ENCODE assay signal across 22 cellular contexts in the genomic region with DNA sequence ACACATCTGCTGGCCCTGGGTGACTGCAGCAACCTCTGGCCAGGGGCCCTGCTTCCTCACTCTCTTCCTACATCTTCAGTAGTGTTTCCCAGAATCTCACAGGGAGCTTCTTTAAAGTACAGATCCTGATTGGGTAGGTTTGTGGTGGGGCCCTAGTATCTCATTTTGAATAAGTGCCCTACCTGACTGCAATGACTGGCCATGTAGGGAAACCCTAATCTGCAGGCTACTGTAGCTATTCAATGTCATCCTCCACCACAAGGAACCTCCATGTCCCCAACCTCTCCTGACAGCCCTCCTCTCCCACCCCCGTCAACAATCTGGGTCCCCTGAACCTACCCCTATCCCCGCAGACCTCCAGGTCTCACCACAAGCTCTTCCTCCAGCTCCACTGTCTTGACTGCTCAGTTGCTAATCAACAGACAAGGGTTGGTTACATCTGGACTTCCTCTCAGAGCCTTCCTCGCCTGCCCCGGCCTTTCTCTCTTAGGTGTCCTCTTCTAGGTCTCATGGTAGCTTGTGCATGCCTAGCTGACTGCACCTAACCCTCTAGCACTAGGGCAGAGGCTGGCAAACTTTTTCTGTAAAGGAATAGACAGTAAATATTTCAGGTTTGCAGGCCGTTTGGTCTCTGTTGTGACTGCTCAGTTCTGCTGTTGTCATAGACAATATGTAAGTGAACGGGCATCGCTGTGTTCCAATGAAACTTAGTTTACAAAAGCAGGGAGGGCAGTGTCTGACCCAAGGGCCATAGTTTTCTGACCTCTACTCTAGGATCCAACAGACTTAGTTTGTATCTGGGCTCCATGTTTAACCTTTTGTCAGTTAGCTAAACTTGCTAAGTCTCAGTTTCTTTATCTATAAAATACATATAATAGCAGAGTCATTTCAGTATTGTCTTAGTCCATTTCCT.
DNase-seq lines count a peak whose midpoint lies in the region; ATAC-seq, FAIRE-seq and TF ChIP-seq lines count a peak whose summit lies in the region.
"Had no signal": no experiment of that assay in that cellular context is flagged by ENCODE, and none has a peak within 500 bp of the region (broad histone marks: within the 10 kb centered on the region; RNA-seq: fewer than 3 reads in every experiment).

No MANE protein-coding gene starts in this region.

- in situ Hi-C loops in brain microvascular endothelial cell (cut with HindIII; ENCODE audit: low pct_ligation_motif_present, low sequenced_read_pairs) = no loop called here

- H4K5ac ChIP-seq in H1 (ENCODE audit: insufficient read length, low read depth, low read length) = no peak overlapping the region

- no peak overlapping the region for H2BK5ac ChIP-seq in H1 (ENCODE audit: low read depth, low read length)

- H2BK20ac ChIP-seq in H1 (ENCODE audit: low read length) = no peak overlapping the region

- no peaks in the 10 kb centered on the region for H4K20me1 ChIP-seq in H1 (replicated peaks in 1 of 2; ENCODE audit: control insufficient read depth in 1 of 2, insufficient read depth in 2 of 2, low read length in 2 of 2)

- no peak overlapping the region for H3K18ac ChIP-seq in H1 (ENCODE audit: extremely low read depth, low read length)

- H2BK12ac ChIP-seq in H1 (ENCODE audit: low read depth, low read length) = no peak overlapping the region

- H3K9me3 Mint-ChIP-seq in activated CD4-positive, alpha-beta memory T cell treated with anti-CD3 and anti-CD28 coated beads for 36 hours = no peaks in the 10 kb centered on the region
- H3K9me3 Mint-ChIP-seq in activated CD4-positive, alpha-beta memory T cell treated with anti-CD3 and anti-CD28 coated beads, Interleukin-2, amount 10 ng/mL, durations not matched to agents 7 days and 5 days = no peaks in the 10 kb centered on the region
- H3K9me3 Mint-ChIP-seq: activated T-cell treated with anti-CD3 and anti-CD28 coated beads, Interleukin-2, amount 50 U/mL, for 4 hours; mesothelial cell of epicardium; stimulated activated memory B cell treated with anti-CD40 and anti-IgM and Interleukin-4, amounts not matched to agents 10 μg/mL and 1 μg/mL and 100 μg/mL, for 72 hours had no signal

- intact Hi-C loops in activated CD4-positive, alpha-beta memory T cell treated with anti-CD3 and anti-CD28 coated beads for 36 hours (cut with micrococcal nuclease) = loop anchor here (5.0 kb wide), 1 partner anchor 486 kb away; no protein-coding TSS in a partner anchor

- H3K56ac ChIP-seq in H1 (replicated peaks; ENCODE audit: insufficient read length, low read depth, low read length) = no peak overlapping the region

- ATAC-seq in T-helper 17 cell = no peak
- ATAC-seq: activated T-cell treated with anti-CD3 and anti-CD28 coated beads, Interleukin-2, amount 50 U/mL, for 4 hours; stimulated activated memory B cell treated with anti-CD40 and anti-IgM and Interleukin-4, amounts not matched to agents 10 μg/mL and 1 μg/mL and 100 μg/mL, for 72 hours had no signal

- H3K4ac ChIP-seq in H1 (replicated peaks; ENCODE audit: insufficient read length, low read depth, low read length) = no peak overlapping the region

- no peaks in the 10 kb centered on the region for H3K79me2 ChIP-seq in H1 (ENCODE audit: control insufficient read depth in 1 of 2, insufficient read depth in 2 of 2, low read length in 2 of 2)

- H3K27ac Mint-ChIP-seq in activated CD4-positive, alpha-beta memory T cell treated with anti-CD3 and anti-CD28 coated beads for 36 hours = no peak overlapping the region
- H3K27ac Mint-ChIP-seq in activated CD4-positive, alpha-beta memory T cell treated with anti-CD3 and anti-CD28 coated beads, Interleukin-2, amount 10 ng/mL, durations not matched to agents 7 days and 5 days = no peak overlapping the region
- peak overlapping the region; percentile 35 for H3K27ac Mint-ChIP-seq in T-helper 17 cell
- H3K27ac Mint-ChIP-seq: mesothelial cell of epicardium; stimulated activated memory B cell treated with anti-CD40 and anti-IgM and Interleukin-4, amounts not matched to agents 10 μg/mL and 1 μg/mL and 100 μg/mL, for 72 hours had no signal

- TF ChIP-seq RAD21 in H1 (IDR thresholded peaks at IDR 0.05 in 1 of 2, conservative IDR thresholded peaks at IDR 0.05 in 1 of 2; ENCODE audit: low read depth in 2 of 2, low read length in 2 of 2) = no peak

- TF ChIP-seq EP300 in H1 (IDR thresholded peaks at IDR 0.05; ENCODE audit: borderline replicate concordance in 1 of 2, low read depth in 2 of 2, low read length in 2 of 2) = no peak

- no peak for TF ChIP-seq POLR2A in H1 (IDR thresholded peaks at IDR 0.05; ENCODE audit: control extremely low read depth in 1 of 2, low read depth in 2 of 2, low read length in 2 of 2)

- H3K27me3 ChIP-seq in H1 (replicated peaks in 1 of 4; ENCODE audit: control insufficient read depth in 3 of 4, extremely low read depth in 1 of 4, insufficient read depth in 3 of 4, low read length in 3 of 4) (no peaks in the 10 kb centered on the region), neutrophil (no peaks in the 10 kb centered on the region), brain microvascular endothelial cell (replicated peaks) (peaks cover 1% of the 10 kb centered on the region)
- H3K27me3 ChIP-seq: thyroid gland had no signal

- 0 out of 2 replicates have a peak overlapping the region, but pooled peaks have one; percentile 49 for H2BK15ac ChIP-seq in H1 (ENCODE audit: low read length)

- no peaks in the 10 kb centered on the region for H3K36me3 Mint-ChIP-seq in activated CD4-positive, alpha-beta memory T cell treated with anti-CD3 and anti-CD28 coated beads for 36 hours
- H3K36me3 Mint-ChIP-seq in activated CD4-positive, alpha-beta memory T cell treated with anti-CD3 and anti-CD28 coated beads, Interleukin-2, amount 10 ng/mL, durations not matched to agents 7 days and 5 days (ENCODE audit: low read depth) = no peaks in the 10 kb centered on the region
- H3K36me3 Mint-ChIP-seq in T-helper 17 cell (ENCODE audit: low read depth) = peaks cover 2% of the 10 kb centered on the region
- H3K36me3 Mint-ChIP-seq: mesothelial cell of epicardium; stimulated activated memory B cell treated with anti-CD40 and anti-IgM and Interleukin-4, amounts not matched to agents 10 μg/mL and 1 μg/mL and 100 μg/mL, for 72 hours had no signal

- H4K8ac ChIP-seq in H1 (ENCODE audit: extremely low read depth, insufficient read depth, low read length) = no peak overlapping the region; the same call in 1 of the 2 replicates

- H2AK5ac ChIP-seq in H1 (ENCODE audit: low read depth, low read length) = no peak overlapping the region

- H3K36me3 ChIP-seq in H1 (ENCODE audit: control insufficient read depth in 2 of 4, insufficient read depth in 4 of 4, low read length in 3 of 4) (no peaks in the 10 kb centered on the region), neutrophil (peaks cover 31% of the 10 kb centered on the region), brain microvascular endothelial cell (replicated peaks) (no peaks in the 10 kb centered on the region)
- H3K36me3 ChIP-seq: prostate gland, SJCRH30, thyroid gland had no signal

- H3K27ac ChIP-seq in H1 (ENCODE audit: low read depth, low read length) (no peak overlapping the region), neutrophil (peak overlapping the region; percentile 92), brain microvascular endothelial cell (no peak overlapping the region)
- H3K27ac ChIP-seq: KMS-11, prostate gland, SJCRH30, thyroid gland had no signal

- TF ChIP-seq CTCF in H1 (IDR thresholded peaks at IDR 0.05; ENCODE audit: control extremely low read depth in 1 of 3, insufficient read depth in 1 of 3, low read depth in 1 of 3, low read length in 3 of 3) (no peak), neutrophil (IDR thresholded peaks at IDR 0.05) (no peak), brain microvascular endothelial cell (IDR thresholded peaks at IDR 0.05; ENCODE audit: low read depth, low read length, missing control alignments) (no peak)

- H2AFZ ChIP-seq in H1 (ENCODE audit: low read length) = no peak overlapping the region

- H3K4me3 ChIP-seq in H1 (ENCODE audit: extremely low read depth in 1 of 4, insufficient read depth in 2 of 4, low read depth in 3 of 4, low read length in 4 of 4) = no peak overlapping the region
- peak overlapping the region; percentile 34 to 47 for H3K4me3 ChIP-seq in neutrophil (ENCODE audit: low read depth in 1 of 2, low read length in 1 of 2)
- H3K4me3 ChIP-seq in brain microvascular endothelial cell (ENCODE audit: low read depth, low read length) = no peak overlapping the region
- H3K4me3 ChIP-seq: prostate gland, SJCRH30, thyroid gland had no signal

- no peak overlapping the region for H3K9ac ChIP-seq in H1 (replicated peaks in 1 of 4; ENCODE audit: extremely low read depth in 1 of 4, low read depth in 3 of 4, low read length in 3 of 4)
- H3K9ac ChIP-seq: KMS-11 had no signal

- H3K79me1 ChIP-seq in H1 (ENCODE audit: low read depth, low read length) = no peaks in the 10 kb centered on the region

- H2BK120ac ChIP-seq in H1 (replicated peaks; ENCODE audit: low read depth, low read length) = no peak overlapping the region

- H3K4me1 ChIP-seq in H1 (replicated peaks in 1 of 4; ENCODE audit: control insufficient read depth in 3 of 4, insufficient read depth in 4 of 4, low read length in 3 of 4) (peaks cover 0 to 5% (median 0%) of the 10 kb centered on the region in 4 experiments; a peak in 2 of 7 replicates), neutrophil (ENCODE audit: control insufficient read depth in 1 of 2, insufficient read depth in 1 of 2, low read depth in 1 of 2, low read length in 1 of 2) (peaks cover 55 to 72% of the 10 kb centered on the region in 2 experiments)
- H3K4me1 ChIP-seq: prostate gland had no signal

- H4K91ac ChIP-seq in H1 (replicated peaks; ENCODE audit: insufficient read length, low read length) = no peak overlapping the region

- FAIRE-seq in H1 (lab: Jason Lieb, UNC) = no peak
- FAIRE-seq: bronchial epithelial cell, RCC 7860 had no signal

- no peak overlapping the region for H3K4me2 ChIP-seq in H1 (ENCODE audit: insufficient read depth in 1 of 2, low read depth in 2 of 2, low read length in 2 of 2)
- H3K4me2 ChIP-seq: KMS-11 had no signal

- POLR2A ChIA-PET in activated CD4-positive, alpha-beta memory T cell treated with anti-CD3 and anti-CD28 coated beads for 36 hours (lab: Charles Lee) = interaction anchor here (0.8 to 1.0 kb wide), 3 partner anchors 12 to 74 kb away, joined by 3 to 4 read pairs (median 3); no protein-coding TSS in a partner anchor
- POLR2A ChIA-PET in activated CD4-positive, alpha-beta memory T cell treated with anti-CD3 and anti-CD28 coated beads, Interleukin-2, amount 10 ng/mL, durations not matched to agents 7 days and 5 days (lab: Charles Lee) = no interaction called here
- POLR2A ChIA-PET in H1 (lab: Charles Lee; ENCODE audit: partially characterized antibody) = no interaction called here

- H3K27me3 Mint-ChIP-seq in activated CD4-positive, alpha-beta memory T cell treated with anti-CD3 and anti-CD28 coated beads for 36 hours = no peaks in the 10 kb centered on the region
- H3K27me3 Mint-ChIP-seq in activated CD4-positive, alpha-beta memory T cell treated with anti-CD3 and anti-CD28 coated beads, Interleukin-2, amount 10 ng/mL, durations not matched to agents 7 days and 5 days = no peaks in the 10 kb centered on the region
- H3K27me3 Mint-ChIP-seq in T-helper 17 cell = peaks cover 9% of the 10 kb centered on the region

- WGBS in H1 (ENCODE audit: extremely low coverage in 1 of 2, insufficient coverage in 1 of 2, insufficient read length in 1 of 2, insufficient replicate concordance in 2 of 2, low coverage in 1 of 2, low lambda C conversion rate in 2 of 2, missing lambda C conversion rate in 1 of 2), 2 experiments = 84% methylated on average over 7 of the region's 7 CpGs; no CpG with 5 or more reads in 1 of the 2 experiments

- H3K9me3 ChIP-seq in T-helper 17 cell (ENCODE audit: control insufficient read depth, low read length, poor library complexity, severe bottlenecking) (no peaks in the 10 kb centered on the region), H1 (ENCODE audit: insufficient read depth in 2 of 2, low read depth in 1 of 2, low read length in 1 of 2) (no peaks in the 10 kb centered on the region), neutrophil (no peaks in the 10 kb centered on the region)
- H3K9me3 ChIP-seq: prostate gland, SJCRH30, thyroid gland had no signal

- H3K23ac ChIP-seq in H1 (ENCODE audit: insufficient read length) = no peak overlapping the region

- CTCF ChIA-PET in activated CD4-positive, alpha-beta memory T cell treated with anti-CD3 and anti-CD28 coated beads for 36 hours (lab: Charles Lee) = interaction anchor here (2.1 kb wide), 1 partner anchor 68 kb away, joined by 5 read pairs; no protein-coding TSS in a partner anchor
- CTCF ChIA-PET in activated CD4-positive, alpha-beta memory T cell treated with anti-CD3 and anti-CD28 coated beads, Interleukin-2, amount 10 ng/mL, durations not matched to agents 7 days and 5 days (lab: Charles Lee) = interaction anchor here (1.0 kb wide), 1 partner anchor 595 kb away, joined by 3 read pairs; no protein-coding TSS in a partner anchor
- CTCF ChIA-PET in H1 (lab: Charles Lee; ENCODE audit: partially characterized antibody) = interaction anchor here (0.6 to 1.3 kb wide), 5 partner anchors 13 to 540 kb away, joined by 3 read pairs; no protein-coding TSS in a partner anchor

- no peaks in the 10 kb centered on the region for H3K23me2 ChIP-seq in H1 (ENCODE audit: low read depth, low read length)

- no peak overlapping the region for H3K4me3 Mint-ChIP-seq in activated CD4-positive, alpha-beta memory T cell treated with anti-CD3 and anti-CD28 coated beads for 36 hours
- no peak overlapping the region for H3K4me3 Mint-ChIP-seq in activated CD4-positive, alpha-beta memory T cell treated with anti-CD3 and anti-CD28 coated beads, Interleukin-2, amount 10 ng/mL, durations not matched to agents 7 days and 5 days
- H3K4me3 Mint-ChIP-seq in T-helper 17 cell = no peak overlapping the region
- H3K4me3 Mint-ChIP-seq: activated T-cell treated with anti-CD3 and anti-CD28 coated beads, Interleukin-2, amount 50 U/mL, for 4 hours; mesothelial cell of epicardium; stimulated activated memory B cell treated with anti-CD40 and anti-IgM and Interleukin-4, amounts not matched to agents 10 μg/mL and 1 μg/mL and 100 μg/mL, for 72 hours had no signal

- H3K4me1 Mint-ChIP-seq in activated CD4-positive, alpha-beta memory T cell treated with anti-CD3 and anti-CD28 coated beads for 36 hours (ENCODE audit: low read depth) = peaks cover 45% of the 10 kb centered on the region
- peaks cover 44% of the 10 kb centered on the region for H3K4me1 Mint-ChIP-seq in activated CD4-positive, alpha-beta memory T cell treated with anti-CD3 and anti-CD28 coated beads, Interleukin-2, amount 10 ng/mL, durations not matched to agents 7 days and 5 days
- peaks cover 11% of the 10 kb centered on the region for H3K4me1 Mint-ChIP-seq in T-helper 17 cell

- no peak overlapping the region for H3K14ac ChIP-seq in H1 (ENCODE audit: insufficient read length)

- peak; percentile 16 for DNase-seq in activated CD4-positive, alpha-beta memory T cell treated with anti-CD3 and anti-CD28 coated beads for 36 hours
- DNase-seq in activated CD4-positive, alpha-beta memory T cell treated with anti-CD3 and anti-CD28 coated beads, Interleukin-2, amount 10 ng/mL, durations not matched to agents 7 days and 5 days = no peak
- DNase-seq in T-helper 17 cell = no peak
- no peak for DNase-seq in H1 (ENCODE audit: low read depth in 1 of 2, low spot score in 2 of 2)
- no peak for DNase-seq in DMS53 treated with DMSO at 0.1 percent for 48 hours (lab: John Stamatoyannopoulos, UW; ENCODE audit: unreplicated experiment)
- no peak for DNase-seq in stimulated activated CD4-positive, alpha-beta T cell treated with anti-CD3 and anti-CD28 coated beads, Interleukin-2, amount 100 ng/mL, for 48 hours
- no peak for DNase-seq in brain microvascular endothelial cell
- DNase-seq: activated T-cell treated with anti-CD3 and anti-CD28 coated beads, Interleukin-2, amount 50 U/mL, for 4 hours; AML-193; COR-L47; cortex of kidney; NCI-H146; NCI-H524; SJCRH30; thyroid gland had no signal

Comparison
In these comparisons a context has a peak if more than half of its experiments do, and no peak if none do; other contexts are left out.
1. H3K4me3 ChIP-seq: peak in neutrophil (2 of 2); none in H1 (0 of 4) and brain microvascular endothelial cell (single experiment).